1 cellular context compared by ENCODE assay signal in genomic region chr7:130124711-130125110, GRCh38.
TF ChIP-seq lines count a peak whose summit lies in the region.

No MANE protein-coding gene starts in this region.

TF ChIP-seq in K562, 482 proteins besides CTCF, POLR2A, EP300 and RAD21 (continued from another document and continues in another):
- peak; percentile 41; the same call in 1 of the 2 replicates for TF ChIP-seq ZNF316 (IDR thresholded peaks at IDR 0.05)
- no peak for TF ChIP-seq ZNF445 (CRISPR knock-in tag; IDR thresholded peaks at IDR 0.05; ENCODE audit: low read depth)
- TF ChIP-seq NR1H2 (CRISPR knock-in tag; IDR thresholded peaks at IDR 0.05) = no peak
- no peak for TF ChIP-seq ZNF140 (CRISPR knock-in tag; IDR thresholded peaks at IDR 0.05)
- TF ChIP-seq, protein P1, sequence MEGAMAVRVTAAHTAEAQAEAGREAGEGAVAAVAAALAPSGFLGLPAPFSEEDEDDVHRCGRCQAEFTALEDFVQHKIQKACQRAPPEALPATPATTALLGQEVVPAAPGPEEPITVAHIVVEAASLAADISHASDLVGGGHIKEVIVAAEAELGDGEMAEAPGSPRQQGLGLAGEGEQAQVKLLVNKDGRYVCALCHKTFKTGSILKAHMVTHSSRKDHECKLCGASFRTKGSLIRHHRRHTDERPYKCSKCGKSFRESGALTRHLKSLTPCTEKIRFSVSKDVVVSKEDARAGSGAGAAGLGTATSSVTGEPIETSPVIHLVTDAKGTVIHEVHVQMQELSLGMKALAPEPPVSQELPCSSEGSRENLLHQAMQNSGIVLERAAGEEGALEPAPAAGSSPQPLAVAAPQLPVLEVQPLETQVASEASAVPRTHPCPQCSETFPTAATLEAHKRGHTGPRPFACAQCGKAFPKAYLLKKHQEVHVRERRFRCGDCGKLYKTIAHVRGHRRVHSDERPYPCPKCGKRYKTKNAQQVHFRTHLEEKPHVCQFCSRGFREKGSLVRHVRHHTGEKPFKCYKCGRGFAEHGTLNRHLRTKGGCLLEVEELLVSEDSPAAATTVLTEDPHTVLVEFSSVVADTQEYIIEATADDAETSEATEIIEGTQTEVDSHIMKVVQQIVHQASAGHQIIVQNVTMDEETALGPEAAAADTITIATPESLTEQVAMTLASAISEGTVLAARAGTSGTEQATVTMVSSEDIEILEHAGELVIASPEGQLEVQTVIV (CRISPR knock-in tag; IDR thresholded peaks at IDR 0.05; ENCODE audit: borderline replicate concordance) = no peak
- TF ChIP-seq, protein P2, sequence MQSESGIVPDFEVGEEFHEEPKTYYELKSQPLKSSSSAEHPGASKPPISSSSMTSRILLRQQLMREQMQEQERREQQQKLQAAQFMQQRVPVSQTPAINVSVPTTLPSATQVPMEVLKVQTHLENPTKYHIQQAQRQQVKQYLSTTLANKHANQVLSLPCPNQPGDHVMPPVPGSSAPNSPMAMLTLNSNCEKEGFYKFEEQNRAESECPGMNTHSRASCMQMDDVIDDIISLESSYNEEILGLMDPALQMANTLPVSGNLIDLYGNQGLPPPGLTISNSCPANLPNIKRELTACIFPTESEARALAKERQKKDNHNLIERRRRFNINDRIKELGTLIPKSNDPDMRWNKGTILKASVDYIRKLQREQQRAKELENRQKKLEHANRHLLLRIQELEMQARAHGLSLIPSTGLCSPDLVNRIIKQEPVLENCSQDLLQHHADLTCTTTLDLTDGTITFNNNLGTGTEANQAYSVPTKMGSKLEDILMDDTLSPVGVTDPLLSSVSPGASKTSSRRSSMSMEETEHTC (IDR thresholded peaks at IDR 0.05) = no peak
- no peak for TF ChIP-seq HDAC6 (IDR thresholded peaks at IDR 0.05; ENCODE audit: low read depth, low read length)
- peak in 1 of 2 experiments; percentile 47; a peak in 1 of 4 replicates for TF ChIP-seq HDAC1 (IDR thresholded peaks at IDR 0.05)
- no peak for TF ChIP-seq CTBP1 (IDR thresholded peaks at IDR 0.05; ENCODE audit: borderline replicate concordance)
- 0 out of 2 replicates have a peak, but pooled peaks have one; percentile 17 for TF ChIP-seq HDAC2 (IDR thresholded peaks at IDR 0.05)
- peak; percentile 38; the same call in 1 of the 2 replicates for TF ChIP-seq C11orf30 (IDR thresholded peaks at IDR 0.05; ENCODE audit: low read depth)
- TF ChIP-seq, protein P3, sequence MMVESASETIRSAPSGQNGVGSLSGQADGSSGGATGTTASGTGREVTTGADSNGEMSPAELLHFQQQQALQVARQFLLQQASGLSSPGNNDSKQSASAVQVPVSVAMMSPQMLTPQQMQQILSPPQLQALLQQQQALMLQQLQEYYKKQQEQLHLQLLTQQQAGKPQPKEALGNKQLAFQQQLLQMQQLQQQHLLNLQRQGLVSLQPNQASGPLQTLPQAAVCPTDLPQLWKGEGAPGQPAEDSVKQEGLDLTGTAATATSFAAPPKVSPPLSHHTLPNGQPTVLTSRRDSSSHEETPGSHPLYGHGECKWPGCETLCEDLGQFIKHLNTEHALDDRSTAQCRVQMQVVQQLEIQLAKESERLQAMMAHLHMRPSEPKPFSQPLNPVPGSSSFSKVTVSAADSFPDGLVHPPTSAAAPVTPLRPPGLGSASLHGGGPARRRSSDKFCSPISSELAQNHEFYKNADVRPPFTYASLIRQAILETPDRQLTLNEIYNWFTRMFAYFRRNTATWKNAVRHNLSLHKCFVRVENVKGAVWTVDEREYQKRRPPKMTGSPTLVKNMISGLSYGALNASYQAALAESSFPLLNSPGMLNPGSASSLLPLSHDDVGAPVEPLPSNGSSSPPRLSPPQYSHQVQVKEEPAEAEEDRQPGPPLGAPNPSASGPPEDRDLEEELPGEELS (CRISPR knock-in tag; IDR thresholded peaks at IDR 0.05; ENCODE audit: borderline replicate concordance) = no peak
- no peak for TF ChIP-seq PML (IDR thresholded peaks at IDR 0.05; ENCODE audit: low read length)
- TF ChIP-seq NONO (IDR thresholded peaks at IDR 0.05; ENCODE audit: low read depth in 2 of 2, low read length in 1 of 2) = no peak
- no peak for TF ChIP-seq HNRNPL (IDR thresholded peaks at IDR 0.05; ENCODE audit: low read depth, low read length)
- TF ChIP-seq BACH1 (tag; IDR thresholded peaks at IDR 0.05) = no peak
- TF ChIP-seq E2F6 (IDR thresholded peaks at IDR 0.05; ENCODE audit: borderline replicate concordance in 1 of 2, extremely low read depth in 1 of 2, insufficient read depth in 1 of 2, insufficient read length in 1 of 2, low read depth in 1 of 2, low read length in 1 of 2, poor library complexity in 1 of 2, severe bottlenecking in 1 of 2) = no peak
- TF ChIP-seq ZNF740 (CRISPR knock-in tag; IDR thresholded peaks at IDR 0.05) = no peak
- TF ChIP-seq ZNF740 (tag; IDR thresholded peaks at IDR 0.05) = no peak
- no peak for TF ChIP-seq STAT6 (CRISPR knock-in tag; IDR thresholded peaks at IDR 0.05)
- no peak for TF ChIP-seq ELF4 (CRISPR knock-in tag; IDR thresholded peaks at IDR 0.05)
- no peak for TF ChIP-seq ZNF184 (CRISPR knock-in tag; IDR thresholded peaks at IDR 0.05)
- TF ChIP-seq CHD4 (IDR thresholded peaks at IDR 0.05; ENCODE audit: insufficient read depth, insufficient replicate concordance, low read depth, low read length, poor library complexity, severe bottlenecking) = no peak
- TF ChIP-seq ZNF133 (CRISPR knock-in tag; IDR thresholded peaks at IDR 0.05) = no peak
- TF ChIP-seq RBM25 (IDR thresholded peaks at IDR 0.05; ENCODE audit: low read depth, low read length, severe bottlenecking) = no peak
- TF ChIP-seq EZH2 (IDR thresholded peaks at IDR 0.05; ENCODE audit: borderline replicate concordance, low read depth, low read length) = no peak
- no peak for TF ChIP-seq MECOM (CRISPR knock-in tag; IDR thresholded peaks at IDR 0.05)
- no peak for TF ChIP-seq NCOA4 (IDR thresholded peaks at IDR 0.05; ENCODE audit: partially characterized antibody)
- no peak for TF ChIP-seq TOE1 (IDR thresholded peaks at IDR 0.05; ENCODE audit: borderline replicate concordance)
- TF ChIP-seq TOE1 (CRISPR knock-in tag; IDR thresholded peaks at IDR 0.05; ENCODE audit: borderline replicate concordance, low read depth) = no peak
- TF ChIP-seq GATA2 (CRISPR knock-in tag; IDR thresholded peaks at IDR 0.05) = no peak
- TF ChIP-seq TCF3 (CRISPR knock-in tag; IDR thresholded peaks at IDR 0.05) = peak; percentile 78
- TF ChIP-seq, protein P4, sequence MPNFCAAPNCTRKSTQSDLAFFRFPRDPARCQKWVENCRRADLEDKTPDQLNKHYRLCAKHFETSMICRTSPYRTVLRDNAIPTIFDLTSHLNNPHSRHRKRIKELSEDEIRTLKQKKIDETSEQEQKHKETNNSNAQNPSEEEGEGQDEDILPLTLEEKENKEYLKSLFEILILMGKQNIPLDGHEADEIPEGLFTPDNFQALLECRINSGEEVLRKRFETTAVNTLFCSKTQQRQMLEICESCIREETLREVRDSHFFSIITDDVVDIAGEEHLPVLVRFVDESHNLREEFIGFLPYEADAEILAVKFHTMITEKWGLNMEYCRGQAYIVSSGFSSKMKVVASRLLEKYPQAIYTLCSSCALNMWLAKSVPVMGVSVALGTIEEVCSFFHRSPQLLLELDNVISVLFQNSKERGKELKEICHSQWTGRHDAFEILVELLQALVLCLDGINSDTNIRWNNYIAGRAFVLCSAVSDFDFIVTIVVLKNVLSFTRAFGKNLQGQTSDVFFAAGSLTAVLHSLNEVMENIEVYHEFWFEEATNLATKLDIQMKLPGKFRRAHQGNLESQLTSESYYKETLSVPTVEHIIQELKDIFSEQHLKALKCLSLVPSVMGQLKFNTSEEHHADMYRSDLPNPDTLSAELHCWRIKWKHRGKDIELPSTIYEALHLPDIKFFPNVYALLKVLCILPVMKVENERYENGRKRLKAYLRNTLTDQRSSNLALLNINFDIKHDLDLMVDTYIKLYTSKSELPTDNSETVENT (CRISPR knock-in tag; IDR thresholded peaks at IDR 0.05) = no peak
- TF ChIP-seq RBFOX2 (IDR thresholded peaks at IDR 0.05; ENCODE audit: low read depth, low read length) = no peak
- no peak for TF ChIP-seq NR3C1 (CRISPR knock-in tag; IDR thresholded peaks at IDR 0.05)
- no peak for TF ChIP-seq ZNF518B (CRISPR knock-in tag; IDR thresholded peaks at IDR 0.05)
- TF ChIP-seq VEZF1 (CRISPR knock-in tag; IDR thresholded peaks at IDR 0.05) = no peak
- no peak for TF ChIP-seq XRCC3 (IDR thresholded peaks at IDR 0.05)
- no peak for TF ChIP-seq ERF (CRISPR knock-in tag; IDR thresholded peaks at IDR 0.05)
- peak; percentile 80 for TF ChIP-seq CBFA2T3 (IDR thresholded peaks at IDR 0.05)
- TF ChIP-seq ZNF77 (CRISPR knock-in tag; IDR thresholded peaks at IDR 0.05) = no peak
- no peak for TF ChIP-seq SOX6 (IDR thresholded peaks at IDR 0.05)
- no peak for TF ChIP-seq KLF6 (CRISPR knock-in tag; IDR thresholded peaks at IDR 0.05; ENCODE audit: borderline replicate concordance)
- no peak for TF ChIP-seq ZFPM2 (CRISPR knock-in tag; IDR thresholded peaks at IDR 0.05)
- TF ChIP-seq SMARCA4 (IDR thresholded peaks at IDR 0.05) = peak; percentile 45; the same call in 1 of the 2 replicates
- TF ChIP-seq, protein P5, sequence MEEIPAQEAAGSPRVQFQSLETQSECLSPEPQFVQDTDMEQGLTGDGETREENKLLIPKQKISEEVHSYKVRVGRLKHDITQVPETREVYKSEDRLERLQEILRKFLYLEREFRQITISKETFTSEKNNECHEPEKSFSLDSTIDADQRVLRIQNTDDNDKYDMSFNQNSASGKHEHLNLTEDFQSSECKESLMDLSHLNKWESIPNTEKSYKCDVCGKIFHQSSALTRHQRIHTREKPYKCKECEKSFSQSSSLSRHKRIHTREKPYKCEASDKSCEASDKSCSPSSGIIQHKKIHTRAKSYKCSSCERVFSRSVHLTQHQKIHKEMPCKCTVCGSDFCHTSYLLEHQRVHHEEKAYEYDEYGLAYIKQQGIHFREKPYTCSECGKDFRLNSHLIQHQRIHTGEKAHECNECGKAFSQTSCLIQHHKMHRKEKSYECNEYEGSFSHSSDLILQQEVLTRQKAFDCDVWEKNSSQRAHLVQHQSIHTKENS (CRISPR knock-in tag; IDR thresholded peaks at IDR 0.05) = no peak
- no peak for TF ChIP-seq ZNF384 (IDR thresholded peaks at IDR 0.05; ENCODE audit: low read depth, low read length)
- no peak for TF ChIP-seq MCM2 (IDR thresholded peaks at IDR 0.05; ENCODE audit: low read depth)
- no peak for TF ChIP-seq ZNF354B (CRISPR knock-in tag; IDR thresholded peaks at IDR 0.05)
